In the genomic region with DNA sequence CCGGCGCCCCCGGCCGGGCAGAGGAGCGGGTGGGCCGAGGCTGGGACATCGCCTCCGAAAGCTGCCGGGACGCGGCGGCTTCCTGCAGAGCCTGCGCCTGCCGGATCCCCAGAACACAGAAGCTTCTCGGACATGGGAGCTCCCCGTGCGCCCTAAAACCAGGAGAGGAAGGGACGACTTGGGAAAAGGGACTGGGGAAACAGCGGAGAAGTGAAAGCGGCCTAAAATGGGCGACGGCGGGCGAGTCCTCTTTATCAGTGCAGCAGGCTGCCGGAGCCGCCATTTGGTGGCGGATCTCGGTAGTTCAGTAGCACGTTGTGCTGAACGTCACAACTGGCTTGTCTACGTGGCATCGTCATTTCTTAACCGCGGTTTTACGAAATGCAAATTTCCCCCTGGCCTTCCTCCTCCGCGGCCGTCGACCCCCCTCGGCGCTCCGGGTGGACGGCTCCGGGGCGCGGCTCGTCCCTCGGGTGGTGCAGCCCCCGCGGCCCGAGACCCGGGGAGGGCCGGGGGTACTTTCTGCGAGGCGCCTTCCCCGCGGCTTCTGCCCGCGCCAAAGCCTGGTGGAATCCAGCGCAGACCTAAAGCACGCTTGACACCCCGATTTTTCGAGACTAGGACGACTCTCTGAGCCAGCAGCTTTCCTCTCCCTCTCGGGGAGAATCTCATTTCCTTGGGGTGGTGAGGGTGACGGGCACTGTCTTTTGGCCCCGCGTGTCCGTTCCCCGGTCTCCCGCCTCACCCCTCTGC, we compare ENCODE assay signal across 8 cellular contexts. TPM values are rescaled to one million over a fixed set of nuclear protein-coding genes. Genes with fewer than 3 reads are reported as not detected.
A peak's percentile ranks its signal among the peaks of the same experiment; 100 is the strongest.
DNase-seq lines count a peak whose midpoint lies in the region; ATAC-seq, FAIRE-seq and TF ChIP-seq lines count a peak whose summit lies in the region.

No MANE protein-coding gene starts in this region.

- no peaks in the 10 kb centered on the region for H3K9me2 ChIP-seq in GM23338 (ENCODE audit: insufficient read depth)

- H3K4me1 ChIP-seq in GM23338 (ENCODE audit: insufficient read depth): peaks cover 50% of the 10 kb centered on the region

- peaks cover 97% of the 10 kb centered on the region for H3K27me3 Mint-ChIP-seq in GM23338 (ENCODE audit: insufficient read depth, low read depth, poor library complexity)
- H3K27me3 Mint-ChIP-seq in T-helper 2 cell treated with Interferon-gamma antibody and Interleukin-4, amounts not matched to agents 5 μg/mL and 100 μg/mL, for 36 hours (ENCODE audit: low read depth): peaks cover 47% of the 10 kb centered on the region

- H3K79me2 ChIP-seq in GM23338 (replicated peaks; ENCODE audit: insufficient read depth): no peaks in the 10 kb centered on the region

- ATAC-seq in GM23338: peak; percentile 16

- peak overlapping the region; percentile 57 for H3K4me3 Mint-ChIP-seq in GM23338
- H3K4me3 Mint-ChIP-seq in T-helper 2 cell treated with Interferon-gamma antibody and Interleukin-4, amounts not matched to agents 5 μg/mL and 100 μg/mL, for 36 hours: peak overlapping the region; percentile 77

- H3K27me3 ChIP-seq in GM23338 (ENCODE audit: insufficient read depth): peaks cover 100% of the 10 kb centered on the region
- peaks cover 21% of the 10 kb centered on the region for H3K27me3 ChIP-seq in layer of hippocampus (ENCODE audit: control insufficient read depth, insufficient read depth, low read length)

- TF ChIP-seq CTCF in GM23338 (conservative IDR thresholded peaks at IDR 0.05; ENCODE audit: low read depth in 2 of 2): no peak
- no peak for TF ChIP-seq CTCF in D721Med (IDR thresholded peaks at IDR 0.05; ENCODE audit: insufficient read depth, missing control alignments)

- peak overlapping the region; percentile 79 for H3K4me2 ChIP-seq in GM23338

- peaks cover 29% of the 10 kb centered on the region for H3K4me1 Mint-ChIP-seq in GM23338
- H3K4me1 Mint-ChIP-seq in T-helper 2 cell treated with Interferon-gamma antibody and Interleukin-4, amounts not matched to agents 5 μg/mL and 100 μg/mL, for 36 hours (ENCODE audit: low read depth): peaks cover 44% of the 10 kb centered on the region

- H4K20me1 ChIP-seq in GM23338 (replicated peaks; ENCODE audit: insufficient read depth): peaks cover 34% of the 10 kb centered on the region; the same call in 1 of the 2 replicates

- H3K27ac ChIP-seq in GM23338 (ENCODE audit: low read depth): no peak overlapping the region
- peak overlapping the region; percentile 41 for H3K27ac ChIP-seq in caudate nucleus (ENCODE audit: low read depth, low read length)
- H3K27ac ChIP-seq in layer of hippocampus (ENCODE audit: low read depth, low read length): peak overlapping the region; percentile 48

- peak overlapping the region; percentile 83 for H2AFZ ChIP-seq in GM23338

- DNase-seq in DMS53 (lab: John Stamatoyannopoulos, UW) (peak; percentile 90), GM23338 (ENCODE audit: low spot score) (peak; percentile 78), caudate nucleus (lab: John Stamatoyannopoulos, UW) (peak in 28 of 61 donors; percentile 11 to 71 (median 35)), D721Med (ENCODE audit: insufficient read length, low spot score) (no peak), DMS 273 treated with DMSO at 0.1 percent for 48 hours (lab: John Stamatoyannopoulos, UW) (no peak)
- DNase-seq in T-helper 2 cell treated with Interferon-gamma antibody and Interleukin-4, amounts not matched to agents 5 μg/mL and 100 μg/mL, for 36 hours (ENCODE audit: low spot score): peak; percentile 51
- DNase-seq in stimulated activated CD4-positive, alpha-beta T cell treated with anti-CD3 and anti-CD28 coated beads, Interleukin-2, amount 100 ng/mL, for 24 hours: peak; percentile 62

- peak overlapping the region; percentile 50 for H3K4me3 ChIP-seq in GM23338

- no peak for FAIRE-seq in D721Med (lab: Jason Lieb, UNC)

- no peak overlapping the region for H3K27ac Mint-ChIP-seq in GM23338
- peak overlapping the region; percentile 67 for H3K27ac Mint-ChIP-seq in T-helper 2 cell treated with Interferon-gamma antibody and Interleukin-4, amounts not matched to agents 5 μg/mL and 100 μg/mL, for 36 hours

- peaks cover 3% of the 10 kb centered on the region; the same call in 2 of the 3 replicates for H3K9me3 Mint-ChIP-seq in GM23338
- H3K9me3 Mint-ChIP-seq in T-helper 2 cell treated with Interferon-gamma antibody and Interleukin-4, amounts not matched to agents 5 μg/mL and 100 μg/mL, for 36 hours: peaks cover 8% of the 10 kb centered on the region

- peaks cover 28% of the 10 kb centered on the region for H3F3A ChIP-seq in GM23338 (replicated peaks; ENCODE audit: low read depth)

- no peaks in the 10 kb centered on the region for H3K36me3 ChIP-seq in GM23338 (ENCODE audit: insufficient read depth)

- no peaks in the 10 kb centered on the region; the same call in 2 of the 3 replicates for H3K36me3 Mint-ChIP-seq in GM23338 (ENCODE audit: low read depth)
- peaks cover 20% of the 10 kb centered on the region for H3K36me3 Mint-ChIP-seq in T-helper 2 cell treated with Interferon-gamma antibody and Interleukin-4, amounts not matched to agents 5 μg/mL and 100 μg/mL, for 36 hours (ENCODE audit: low read depth)

TF ChIP-seq in GM23338, 12 proteins besides CTCF, POLR2A, EP300 and RAD21 (continues in another document):
- TF ChIP-seq, protein P1, sequence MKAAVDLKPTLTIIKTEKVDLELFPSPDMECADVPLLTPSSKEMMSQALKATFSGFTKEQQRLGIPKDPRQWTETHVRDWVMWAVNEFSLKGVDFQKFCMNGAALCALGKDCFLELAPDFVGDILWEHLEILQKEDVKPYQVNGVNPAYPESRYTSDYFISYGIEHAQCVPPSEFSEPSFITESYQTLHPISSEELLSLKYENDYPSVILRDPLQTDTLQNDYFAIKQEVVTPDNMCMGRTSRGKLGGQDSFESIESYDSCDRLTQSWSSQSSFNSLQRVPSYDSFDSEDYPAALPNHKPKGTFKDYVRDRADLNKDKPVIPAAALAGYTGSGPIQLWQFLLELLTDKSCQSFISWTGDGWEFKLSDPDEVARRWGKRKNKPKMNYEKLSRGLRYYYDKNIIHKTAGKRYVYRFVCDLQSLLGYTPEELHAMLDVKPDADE (IDR thresholded peaks at IDR 0.05): no peak
- no peak for TF ChIP-seq JUNB (IDR thresholded peaks at IDR 0.05; ENCODE audit: unreplicated experiment)
- TF ChIP-seq ZNF331 (CRISPR knock-in tag; IDR thresholded peaks at IDR 0.05; ENCODE audit: low read depth): no peak
- TF ChIP-seq EZH2phosphoT487 (IDR thresholded peaks at IDR 0.05; ENCODE audit: unreplicated experiment): peak; percentile 43
- TF ChIP-seq EZH2 (IDR thresholded peaks at IDR 0.05; ENCODE audit: low read depth, unreplicated experiment): peak; percentile 99
- no peak for TF ChIP-seq STAT1 (IDR thresholded peaks at IDR 0.05; ENCODE audit: unreplicated experiment)
- TF ChIP-seq POLR2AphosphoS5 (IDR thresholded peaks at IDR 0.05; ENCODE audit: low read depth): no peak

RNA-seq across cellular contexts. Expression of a gene that starts 9.9 kb away (rescaled TPM):
- total RNA-seq in GM23338 (2014; rRNA removed; shearing (Covaris generic)): 0.12 TPM in 1 of 2 replicates, not detected in the other
- 0.21 and 0.33 TPM in 2 replicates for polyA plus RNA-seq in GM23338 (2016; fragmentation: Nextera tagmentation; extraction: Ambion mirVana)

RNA-seq across cellular contexts. Expression of a gene that starts 14.5 kb away (rescaled TPM):
- total RNA-seq in GM23338 (2014; rRNA removed; shearing (Covaris generic)): 9.7 and 10.7 TPM in 2 replicates
- polyA plus RNA-seq in GM23338 (2016; fragmentation: Nextera tagmentation; extraction: Ambion mirVana): 2.0 and 2.3 TPM in 2 replicates

RNA-seq across cellular contexts. Expression of a gene that starts 19.2 kb away (rescaled TPM):
- 1.1 and 2.5 TPM in 2 replicates for total RNA-seq in GM23338 (2014; rRNA removed; shearing (Covaris generic))
- 5.2 and 6.0 TPM in 2 replicates for polyA plus RNA-seq in GM23338 (2016; fragmentation: Nextera tagmentation; extraction: Ambion mirVana)

Comparison
In these comparisons a context has a peak if more than half of its experiments do, and no peak if none do; other contexts are left out.
1. DNase-seq: peak in DMS53 (single experiment), GM23338 (single experiment), T-helper 2 cell treated with Interferon-gamma antibody and Interleukin-4, amounts not matched to agents 5 μg/mL and 100 μg/mL, for 36 hours (single experiment) and stimulated activated CD4-positive, alpha-beta T cell treated with anti-CD3 and anti-CD28 coated beads, Interleukin-2, amount 100 ng/mL, for 24 hours (2 of 2); none in D721Med (single experiment) and DMS 273 treated with DMSO at 0.1 percent for 48 hours (single experiment).